8 cellular contexts compared by ENCODE assay signal in the genomic region with DNA sequence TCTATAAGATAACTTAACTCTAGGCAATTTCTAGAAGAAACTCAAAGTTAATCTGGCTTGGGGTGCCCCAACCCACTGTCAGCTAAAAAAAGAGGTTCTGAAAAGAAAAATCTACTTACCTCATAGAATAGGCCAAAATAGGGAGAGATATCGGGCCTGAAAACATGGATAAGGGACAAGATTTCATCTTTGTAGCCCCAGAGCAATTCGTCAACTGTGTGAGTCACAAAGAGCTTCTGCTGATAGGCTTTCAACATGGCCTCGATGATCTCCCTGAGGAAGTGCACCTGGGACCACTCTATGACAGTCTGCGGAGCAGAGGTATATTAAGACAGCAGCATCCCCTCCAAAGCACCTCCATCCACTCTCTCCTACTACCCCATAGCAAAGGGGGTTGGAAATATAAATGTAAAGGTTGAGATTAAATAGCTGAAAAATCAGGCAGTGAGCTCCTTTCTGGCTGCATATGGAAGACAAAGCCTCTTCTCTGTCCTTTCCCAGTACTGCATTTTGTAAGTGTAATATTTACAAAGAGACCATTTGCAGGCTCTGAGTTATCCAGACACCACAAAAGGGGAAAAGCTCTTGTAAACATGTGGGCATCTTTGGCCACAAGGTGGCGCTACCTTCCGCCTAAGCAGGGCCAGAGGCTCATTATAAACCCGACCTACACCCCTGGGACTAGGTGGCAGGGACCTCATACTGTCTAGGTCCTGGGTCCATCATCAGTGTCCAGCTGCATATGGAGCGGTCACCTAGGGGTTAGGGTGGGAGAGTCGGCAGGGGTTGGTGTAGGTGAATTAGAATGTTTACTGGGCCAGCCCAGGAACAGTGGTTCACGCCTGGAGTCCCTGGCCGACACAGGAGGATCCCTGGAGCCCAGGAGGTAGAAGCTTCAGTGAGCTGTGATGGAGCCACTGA. TPM values are rescaled to one million over a fixed set of nuclear protein-coding genes. Genes with fewer than 3 reads are reported as not detected.
DNase-seq lines count a peak whose midpoint lies in the region; ATAC-seq and TF ChIP-seq lines count a peak whose summit lies in the region.

No MANE protein-coding gene starts in this region.

- TF ChIP-seq CTCF in C4-2B (conservative IDR thresholded peaks at IDR 0.05): peak; percentile 87

- ATAC-seq in GM19351 (IDR thresholded peaks at IDR 0.05; ENCODE audit: unreplicated experiment): peak; percentile 93
- ATAC-seq in HG03521 (IDR thresholded peaks at IDR 0.05; ENCODE audit: unreplicated experiment): peak; percentile 80

- DNase-seq in NCI-H748 treated with DMSO at 0.1 percent for 48 hours (lab: John Stamatoyannopoulos, UW) (peak; percentile 69), ecto neural progenitor cell (ENCODE audit: low spot score) (peak; percentile 81), lung microvascular endothelial cell (ENCODE audit: low read depth in 2 of 2) (peak; percentile 87 to 92)
- DNase-seq in activated CD4-positive, alpha-beta T cell treated with anti-CD3 and anti-CD28 coated beads, Interleukin-2, amount 50 U/mL, for 4 hours: peak; percentile 75 to 81
- peak; percentile 64 for DNase-seq in stimulated activated CD8-positive, alpha-beta memory T cell treated with anti-CD3 and anti-CD28 coated beads, Interleukin-15, amount 100 ng/mL, for 1 hour (ENCODE audit: low read depth)

- no peak overlapping the region for H3K27ac ChIP-seq in C4-2B

RNA-seq across cellular contexts. Expression of a gene that starts 31.5 kb away (rescaled TPM):
- total RNA-seq in lung microvascular endothelial cell: 43.3 and 43.6 TPM in 2 replicates

RNA-seq across cellular contexts. Expression of a gene that starts 34.0 kb away (rescaled TPM):
- total RNA-seq in lung microvascular endothelial cell: 165 and 174 TPM in 2 replicates
